Comparison of ENCODE assay signal across 1 cellular context in the genomic region with DNA sequence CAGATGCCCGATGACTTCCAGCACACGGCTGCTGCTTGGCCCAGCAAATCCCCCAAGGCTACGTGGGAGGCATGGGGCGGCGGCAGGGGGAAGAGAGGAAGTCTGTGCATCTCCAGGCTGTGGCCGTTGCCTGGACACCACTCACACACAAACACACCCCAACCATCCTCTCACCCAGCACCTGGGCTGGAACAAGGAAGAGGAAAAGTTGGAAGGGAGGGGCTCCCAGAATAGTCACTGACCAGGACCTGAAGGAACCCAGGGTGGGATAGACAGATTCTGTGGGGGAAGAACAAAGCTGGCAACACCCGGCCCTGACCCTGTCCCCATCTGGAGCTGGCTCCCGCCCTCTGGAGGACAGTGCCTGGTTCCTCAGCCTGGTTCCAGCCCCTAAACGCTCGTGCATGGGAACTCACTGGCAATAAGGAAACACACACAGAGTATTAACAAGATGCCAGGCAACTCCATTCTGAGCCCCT.
TF ChIP-seq lines count a peak whose summit lies in the region.

No MANE protein-coding gene starts in this region.

TF ChIP-seq in H1, 55 proteins besides CTCF, POLR2A, EP300 and RAD21:
- TF ChIP-seq, protein P1, sequence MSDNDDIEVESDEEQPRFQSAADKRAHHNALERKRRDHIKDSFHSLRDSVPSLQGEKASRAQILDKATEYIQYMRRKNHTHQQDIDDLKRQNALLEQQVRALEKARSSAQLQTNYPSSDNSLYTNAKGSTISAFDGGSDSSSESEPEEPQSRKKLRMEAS (IDR thresholded peaks at IDR 0.05), result no peak
- TF ChIP-seq NRF1 (IDR thresholded peaks at IDR 0.05; ENCODE audit: low read depth, low read length) (no peak), SUZ12 (IDR thresholded peaks at IDR 0.05; ENCODE audit: low read length) (no peak), GABPA (IDR thresholded peaks at IDR 0.05; ENCODE audit: borderline replicate concordance, insufficient read depth, low read length) (no peak), SAP30 (IDR thresholded peaks at IDR 0.05; ENCODE audit: insufficient read depth, insufficient replicate concordance, low read length) (no peak), ZNF274 (IDR thresholded peaks at IDR 0.05; ENCODE audit: borderline replicate concordance, extremely low read depth, low read length) (no peak), RFX5 (IDR thresholded peaks at IDR 0.05; ENCODE audit: borderline replicate concordance, low read depth, low read length) (no peak), POU5F1 (IDR thresholded peaks at IDR 0.05; ENCODE audit: low read depth, low read length) (no peak), KDM5A (IDR thresholded peaks at IDR 0.05; ENCODE audit: low read length) (no peak)
- TF ChIP-seq, protein P2, sequence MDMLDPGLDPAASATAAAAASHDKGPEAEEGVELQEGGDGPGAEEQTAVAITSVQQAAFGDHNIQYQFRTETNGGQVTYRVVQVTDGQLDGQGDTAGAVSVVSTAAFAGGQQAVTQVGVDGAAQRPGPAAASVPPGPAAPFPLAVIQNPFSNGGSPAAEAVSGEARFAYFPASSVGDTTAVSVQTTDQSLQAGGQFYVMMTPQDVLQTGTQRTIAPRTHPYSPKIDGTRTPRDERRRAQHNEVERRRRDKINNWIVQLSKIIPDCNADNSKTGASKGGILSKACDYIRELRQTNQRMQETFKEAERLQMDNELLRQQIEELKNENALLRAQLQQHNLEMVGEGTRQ (IDR thresholded peaks at IDR 0.05; ENCODE audit: low read length), result no peak
TF ChIP-seq in H1: peak in this region for 0.
